2 cellular contexts compared by ENCODE assay signal in genomic region chr16:89442990-89443726, GRCh38.
TF ChIP-seq lines count a peak whose summit lies in the region.

No MANE protein-coding gene starts in this region.

TF ChIP-seq in IMR-90, 13 proteins besides CTCF, POLR2A, EP300 and RAD21:
- TF ChIP-seq CEBPB (IDR thresholded peaks at IDR 0.05; ENCODE audit: low read depth, low read length) = peak; percentile 87
- peak; percentile 89; the same call in 1 of the 2 replicates for TF ChIP-seq MXI1 (IDR thresholded peaks at IDR 0.05; ENCODE audit: borderline replicate concordance, low read depth, low read length)
- peak; percentile 74 for TF ChIP-seq NFE2L2 (IDR thresholded peaks at IDR 0.05; ENCODE audit: low read depth, low read length)
- TF ChIP-seq BHLHE40 (IDR thresholded peaks at IDR 0.05; ENCODE audit: low read depth, low read length) = no peak

TF ChIP-seq in K562, 482 proteins besides CTCF, POLR2A, EP300 and RAD21:
- TF ChIP-seq CEBPG (CRISPR knock-in tag; IDR thresholded peaks at IDR 0.05) (peak; percentile 44; the same call in 1 of the 2 replicates), CEBPG (tag; conservative IDR thresholded peaks at IDR 0.05 in 1 of 2, IDR thresholded peaks at IDR 0.05 in 1 of 2) (peak in 1 of 2 experiments; percentile 26; a peak in 1 of 4 replicates), NFE2 (IDR thresholded peaks at IDR 0.05; ENCODE audit: low read depth) (peak; percentile 32), THAP7 (CRISPR knock-in tag; IDR thresholded peaks at IDR 0.05) (no peak), ZC3H8 (IDR thresholded peaks at IDR 0.05) (no peak), SRSF9 (IDR thresholded peaks at IDR 0.05; ENCODE audit: borderline replicate concordance, low read depth, low read length) (no peak), ATF3 (IDR thresholded peaks at IDR 0.05) (0 out of 2 replicates have a peak, but pooled peaks have one; percentile 12), ATF3 (CRISPR knock-in tag; conservative IDR thresholded peaks at IDR 0.05) (no peak), ZFX (CRISPR knock-in tag; IDR thresholded peaks at IDR 0.05) (peak; percentile 31; the same call in 1 of the 2 replicates), CEBPB (tag; IDR thresholded peaks at IDR 0.05) (peak; percentile 62), NFIC (IDR thresholded peaks at IDR 0.05) (peak; percentile 70), MNT (conservative IDR thresholded peaks at IDR 0.05) (peak; percentile 46 to 70), ZNF316 (IDR thresholded peaks at IDR 0.05) (0 out of 2 replicates have a peak, but pooled peaks have one; percentile 20), SMARCE1 (IDR thresholded peaks at IDR 0.05) (0 out of 2 replicates have a peak, but pooled peaks have one; percentile 17), UBTF (IDR thresholded peaks at IDR 0.05; ENCODE audit: borderline replicate concordance in 1 of 2, low read depth in 2 of 2, low read length in 2 of 2) (no peak)
